35 cellular contexts compared by ENCODE assay signal in the genomic region with DNA sequence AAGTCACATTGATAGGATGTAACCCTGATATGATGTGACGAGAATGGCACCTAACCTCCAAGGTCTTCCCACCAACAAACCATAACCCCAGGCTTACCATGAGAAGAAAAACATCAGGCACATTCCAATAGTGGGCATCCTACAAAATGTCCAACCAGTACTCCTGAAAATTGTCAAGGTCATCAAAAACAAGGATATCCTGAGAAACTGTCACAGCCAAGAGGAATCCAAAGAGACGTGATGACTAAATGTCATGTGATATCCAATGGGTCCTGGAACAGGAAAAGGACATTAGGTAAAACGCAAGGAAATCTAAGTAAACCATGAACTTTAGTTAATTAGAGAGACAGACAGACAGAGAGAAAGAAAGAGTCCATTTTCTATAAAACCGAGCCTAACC. TPM values are rescaled to one million over a fixed set of nuclear protein-coding genes. Genes with fewer than 3 reads are reported as not detected.
"Had no signal": no experiment of that assay in that cellular context is flagged by ENCODE, and none has a peak within 500 bp of the region (broad histone marks: within the 10 kb centered on the region; RNA-seq: fewer than 3 reads in every experiment).

No MANE protein-coding gene starts in this region.

- H3K4me2 ChIP-seq: smooth muscle cell had no signal

- DNase-seq: hypothalamus; immature natural killer cell; kidney; left colon; left lung; lower lobe of right lung; mammary epithelial cell; mesendoderm; naive B cell; nucleus accumbens; pancreas; posterior cingulate gyrus; retina; right cardiac atrium; sigmoid colon; stimulated activated CD4-positive, alpha-beta T cell treated with anti-CD3 and anti-CD28 coated beads, Interleukin-1b, Interleukin-23, amount 100 ng/mL, for 48 hours; stimulated activated CD4-positive, alpha-beta T cell treated with anti-CD3 and anti-CD28 coated beads, Interleukin-2, amount 100 ng/mL, for 48 hours; stimulated activated CD4-positive, alpha-beta T cell treated with anti-CD3 and anti-CD28 coated beads, Interleukin-4, amount 100 ng/mL, for 4 hours; stimulated activated CD8-positive, alpha-beta memory T cell treated with anti-CD3 and anti-CD28 coated beads, Interleukin-4, amount 100 ng/mL, for 48 hours; stimulated activated naive CD4-positive, alpha-beta T cell treated with Interleukin-2 at 50 U/mL for 16 hours; stimulated activated naive CD8-positive, alpha-beta T cell treated with anti-CD3 and anti-CD28 coated beads, Interleukin-15, amount 100 ng/mL, for 72 hours; substantia nigra; upper lobe of left lung had no signal

- FAIRE-seq: islet of Langerhans, kidney, pancreas had no signal

- H3K4me1 ChIP-seq: left lung, lower lobe of right lung, pancreas, prostate gland, sigmoid colon, tibial nerve, upper lobe of left lung, vagina had no signal

- H3K36me3 ChIP-seq: left lung, lower lobe of right lung, pancreas, prostate gland, sigmoid colon, tibial nerve, upper lobe of left lung, vagina had no signal

- H3K27me3 ChIP-seq: left lung, pancreas, upper lobe of left lung, vagina had no signal

- H3K27ac ChIP-seq: left lung, lower lobe of right lung, pancreas, prostate gland, sigmoid colon, tibial nerve, upper lobe of left lung, vagina had no signal

- H3K9me3 ChIP-seq: lower lobe of right lung, pancreas, prostate gland, vagina had no signal

- ATAC-seq: left colon; left lung; lower lobe of right lung; pancreas; right cardiac atrium; stimulated activated memory B cell treated with anti-CD40 and anti-IgM and Interleukin-4, amounts not matched to agents 10 μg/mL and 1 μg/mL and 100 μg/mL, for 72 hours; stimulated activated naive CD8-positive, alpha-beta T cell treated with anti-CD3 and anti-CD28 coated beads, Interleukin-15, amount 100 ng/mL, for 72 hours had no signal

- H3K4me3 ChIP-seq: left lung, lower lobe of right lung, pancreas, prostate gland, sigmoid colon, smooth muscle cell, tibial nerve, upper lobe of left lung, vagina had no signal

RNA-seq across cellular contexts. Expression of a gene that starts 2.3 kb away (rescaled TPM):
- total RNA-seq: kidney, left colon, lower lobe of right lung, mammary epithelial cell, mesothelial cell of epicardium, mononuclear cell, neural crest cell, osteoblast, right cardiac atrium, sigmoid colon, smooth muscle cell, temporal lobe, tibial nerve, urinary bladder, vagina had no signal
- polyA plus RNA-seq: immature natural killer cell, mammary epithelial cell, pancreas, sigmoid colon, smooth muscle cell, urinary bladder had no signal

RNA-seq across cellular contexts. Expression of a gene that starts 21.1 kb away (rescaled TPM):
- total RNA-seq: left lung, mononuclear cell had no signal
- polyA plus RNA-seq: immature natural killer cell had no signal
